8 cellular contexts compared by ENCODE assay signal in the genomic region with DNA sequence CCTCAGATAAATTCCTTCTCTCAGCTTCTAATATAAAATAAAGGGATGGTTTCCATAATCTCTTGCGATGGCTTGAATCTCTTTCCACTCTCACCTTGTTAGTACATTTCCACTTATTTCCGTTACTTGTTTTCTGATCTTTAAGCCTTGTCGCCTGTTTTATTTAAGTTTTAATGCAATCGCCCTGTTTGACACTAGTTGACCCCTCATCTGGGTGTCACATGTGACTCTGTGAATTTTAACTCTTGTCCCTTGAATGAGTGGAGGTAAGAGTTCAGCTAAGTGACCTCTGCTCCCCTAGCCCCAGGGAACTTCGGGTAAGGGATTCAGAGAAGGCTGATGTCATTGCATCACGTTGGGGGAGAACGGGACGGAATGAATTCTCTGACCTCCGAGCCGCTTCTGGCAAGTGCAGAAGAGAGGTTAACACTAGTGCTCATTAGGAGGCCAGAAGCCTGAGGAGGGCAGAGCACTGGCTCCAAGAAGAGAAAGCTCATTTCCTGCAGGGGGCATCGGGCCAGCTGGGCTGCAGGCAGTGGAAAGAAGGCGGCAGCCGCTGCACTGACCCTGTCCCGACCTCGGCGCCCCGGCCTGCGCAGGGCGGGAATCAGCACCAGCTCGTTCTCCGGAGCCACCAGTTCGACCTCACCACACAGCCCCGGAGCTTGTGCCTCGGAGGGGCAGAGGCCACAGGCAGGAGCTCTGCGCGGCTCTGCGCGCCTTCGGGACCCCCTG. TPM values are rescaled to one million over a fixed set of nuclear protein-coding genes. Genes with fewer than 3 reads are reported as not detected.
DNase-seq lines count a peak whose midpoint lies in the region; ATAC-seq and TF ChIP-seq lines count a peak whose summit lies in the region.

No MANE protein-coding gene starts in this region.

- peak overlapping the region; percentile 85 for H3K9ac ChIP-seq in HUES6 (ENCODE audit: low read length)

- H3K4me1 ChIP-seq in HUES6 (ENCODE audit: control insufficient read depth, insufficient read depth, low read length) = peaks cover 13% of the 10 kb centered on the region
- H3K4me1 ChIP-seq in left lung = peaks cover 17 to 26% of the 10 kb centered on the region in 2 donors

- peaks cover under 1% of the 10 kb centered on the region for H3K36me3 Mint-ChIP-seq in stimulated activated memory B cell treated with anti-CD40 and anti-IgM and Interleukin-4, amounts not matched to agents 10 μg/mL and 1 μg/mL and 100 μg/mL, for 72 hours

- H3K27ac Mint-ChIP-seq in stimulated activated memory B cell treated with anti-CD40 and anti-IgM and Interleukin-4, amounts not matched to agents 10 μg/mL and 1 μg/mL and 100 μg/mL, for 72 hours = peak overlapping the region; percentile 90

- H3K27ac ChIP-seq in HUES6 (ENCODE audit: low read depth, low read length) (peak overlapping the region; percentile 80), dorsolateral prefrontal cortex (peak overlapping the region; percentile 83 to 100 (median 98)), left lung (peak overlapping the region; percentile 95 to 97)

- peak; percentile 62 for DNase-seq in NK-92 treated with Interleukin-12 subunit alpha and Interleukin-12 subunit beta, amount 100 ng/mL, for 24 hours (lab: John Stamatoyannopoulos, UW)
- DNase-seq in NK-92 (lab: John Stamatoyannopoulos, UW; ENCODE audit: unreplicated experiment) (no peak), SKM-1 treated with dmso at 0.1 percent for 144 hours (lab: John Stamatoyannopoulos, UW; ENCODE audit: unreplicated experiment) (peak; percentile 63), dorsolateral prefrontal cortex (peak in 8 of 10 donors; percentile 41 to 65 (median 58)), left lung (peak in 1 of 2 donors; percentile 67)

- H3K27me3 ChIP-seq in HUES6 (ENCODE audit: control insufficient read depth, insufficient read depth, low read length) (no peaks in the 10 kb centered on the region), dorsolateral prefrontal cortex (no peaks in the 10 kb centered on the region), left lung (no peaks in the 10 kb centered on the region)

- H3K9me3 ChIP-seq in HUES6 (ENCODE audit: control insufficient read depth, insufficient read depth, low read depth, low read length) (no peaks in the 10 kb centered on the region), left lung (no peaks in the 10 kb centered on the region)

- H3K36me3 ChIP-seq in HUES6 (ENCODE audit: control insufficient read depth, insufficient read depth, low read length) (no peaks in the 10 kb centered on the region), left lung (peaks cover 0 to 5% of the 10 kb centered on the region in 2 donors)

- no peaks in the 10 kb centered on the region for H3K27me3 Mint-ChIP-seq in stimulated activated memory B cell treated with anti-CD40 and anti-IgM and Interleukin-4, amounts not matched to agents 10 μg/mL and 1 μg/mL and 100 μg/mL, for 72 hours

- peak; percentile 26 for ATAC-seq in GM21528 (IDR thresholded peaks at IDR 0.05; ENCODE audit: low FRiP score, unreplicated experiment)
- peak; percentile 55 for ATAC-seq in left lung
- peak; percentile 56 for ATAC-seq in stimulated activated memory B cell treated with anti-CD40 and anti-IgM and Interleukin-4, amounts not matched to agents 10 μg/mL and 1 μg/mL and 100 μg/mL, for 72 hours

- intact Hi-C loops in dorsolateral prefrontal cortex (cut with DNase I) = loop anchor here (5.0 kb wide), 4 partner anchors 68 to 712 kb away; a partner anchor contains a TSS
- intact Hi-C loops in left lung (cut with DNase I) = no loop called here

- TF ChIP-seq CTCF in dorsolateral prefrontal cortex (IDR thresholded peaks at IDR 0.05 in 54 of 56, conservative IDR thresholded peaks at IDR 0.05 in 2 of 56; ENCODE audit: low read depth in 1 of 56, partially characterized antibody in 56 of 56) (peak in 23 of 56 donors; percentile 4 to 38 (median 16)), left lung (IDR thresholded peaks at IDR 0.05) (peak in 1 of 2 donors; percentile 25)

- no peaks in the 10 kb centered on the region for H3K9me3 Mint-ChIP-seq in stimulated activated memory B cell treated with anti-CD40 and anti-IgM and Interleukin-4, amounts not matched to agents 10 μg/mL and 1 μg/mL and 100 μg/mL, for 72 hours

- peak overlapping the region; percentile 83 for H3K4me3 Mint-ChIP-seq in stimulated activated memory B cell treated with anti-CD40 and anti-IgM and Interleukin-4, amounts not matched to agents 10 μg/mL and 1 μg/mL and 100 μg/mL, for 72 hours

- peaks cover 40% of the 10 kb centered on the region for H3K4me1 Mint-ChIP-seq in stimulated activated memory B cell treated with anti-CD40 and anti-IgM and Interleukin-4, amounts not matched to agents 10 μg/mL and 1 μg/mL and 100 μg/mL, for 72 hours

- H3K4me3 ChIP-seq in HUES6 (ENCODE audit: low read depth, low read length) (peak overlapping the region; percentile 75), dorsolateral prefrontal cortex (peak overlapping the region; percentile 58 to 100 (median 93)), left lung (peak overlapping the region; percentile 86 to 88)

RNA-seq across cellular contexts. Expression of a gene that starts 0.6 kb away (rescaled TPM):
- total RNA-seq in dorsolateral prefrontal cortex = 10 to 100 TPM; 16.1 to 49.1 (median 32.2) TPM
- total RNA-seq in left lung = 10 to 100 TPM; 29.3 to 45.3 TPM

RNA-seq across cellular contexts. Expression of a gene that starts 2.2 kb away (rescaled TPM):
- 10 to 100 TPM in 42 of 120 experiments, 1 to 10 TPM in 78; 2.9 to 19.2 (median 9.0) TPM for total RNA-seq in dorsolateral prefrontal cortex
- total RNA-seq in left lung = 1 to 10 TPM; 1.8 to 6.2 TPM

RNA-seq across cellular contexts. Expression of a gene that starts 14.3 kb away (rescaled TPM):
- total RNA-seq in dorsolateral prefrontal cortex = under 1 TPM in 2 of 120 experiments, not detected in 118; 0.26 to 0.75 TPM
- not detected for total RNA-seq in left lung

RNA-seq across cellular contexts. Expression of a gene that starts 14.8 kb away (rescaled TPM):
- total RNA-seq in dorsolateral prefrontal cortex (10 to 100 TPM; 40.1 to 83.0 (median 60.2) TPM), left lung (10 to 100 TPM in 1 of 2 donors, 1 to 10 TPM in 1; 6.4 to 12.7 TPM)

RNA-seq across cellular contexts. Expression of a gene that starts 22.9 kb away (rescaled TPM):
- total RNA-seq in dorsolateral prefrontal cortex = 10 to 100 TPM; 14.2 to 44.6 (median 25.2) TPM
- 10 to 100 TPM; 17.6 to 21.9 TPM for total RNA-seq in left lung

Comparison
In these comparisons a context has a peak if more than half of its experiments do, and no peak if none do; other contexts are left out.
1. intact Hi-C loops: an anchor here in dorsolateral prefrontal cortex (5.0 kb wide); none called in left lung.